ENCODE assay signal across 11 cellular contexts in genomic region chr17:10046259-10046658, GRCh38.
"Had no signal": no experiment of that assay in that cellular context is flagged by ENCODE, and none has a peak within 500 bp of the region (broad histone marks: within the 10 kb centered on the region; RNA-seq: fewer than 3 reads in every experiment).

No MANE protein-coding gene starts in this region.

- H3K36me3 ChIP-seq: tibial nerve had no signal

- H3K27ac Mint-ChIP-seq: activated naive CD4-positive, alpha-beta T cell treated with anti-CD3 and anti-CD28 coated beads, Interleukin-2, amount 10 ng/mL, durations not matched to agents 7 days and 5 days; activated T-helper 2 cell treated with anti-CD3 and anti-CD28 coated beads, Interferon-gamma antibody, Interleukin-2, Interleukin-4, amounts not matched to agents 10 μg/mL and 5 μg/mL and 100 μg/mL, durations not matched to agents 14 hours and 24 hours and 36 hours; nephron progenitor cell had no signal

- H3K36me3 Mint-ChIP-seq: activated naive CD4-positive, alpha-beta T cell treated with anti-CD3 and anti-CD28 coated beads, Interleukin-2, amount 10 ng/mL, durations not matched to agents 7 days and 5 days had no signal

- FAIRE-seq: TTC549 had no signal

- H3K27me3 ChIP-seq: tibial nerve had no signal

- H3K9me3 Mint-ChIP-seq: activated T-helper 2 cell treated with anti-CD3 and anti-CD28 coated beads, Interferon-gamma antibody, Interleukin-2, Interleukin-4, amounts not matched to agents 10 μg/mL and 5 μg/mL and 100 μg/mL, durations not matched to agents 14 hours and 24 hours and 36 hours; nephron progenitor cell had no signal

- H3K9me3 ChIP-seq: tibial nerve had no signal

- H3K4me3 Mint-ChIP-seq: activated naive CD4-positive, alpha-beta T cell treated with anti-CD3 and anti-CD28 coated beads, Interleukin-2, amount 10 ng/mL, durations not matched to agents 7 days and 5 days; nephron progenitor cell had no signal

- H3K4me1 Mint-ChIP-seq: activated naive CD4-positive, alpha-beta T cell treated with anti-CD3 and anti-CD28 coated beads, Interleukin-2, amount 10 ng/mL, durations not matched to agents 7 days and 5 days had no signal

- DNase-seq: activated naive CD4-positive, alpha-beta T cell treated with anti-CD3 and anti-CD28 coated beads, Interleukin-2, amount 10 ng/mL, durations not matched to agents 7 days and 5 days; central memory CD4-positive, alpha-beta T cell; cortex of kidney; mammary epithelial cell; nephron progenitor cell; stimulated activated CD4-positive, alpha-beta T cell treated with anti-CD3 and anti-CD28 coated beads, Interleukin-15, amount 100 ng/mL, for 24 hours; stimulated activated CD4-positive, alpha-beta T cell treated with anti-CD3 and anti-CD28 coated beads, Interleukin-4, amount 100 ng/mL, for 24 hours; T-helper 2 cell had no signal

- H3K4me3 ChIP-seq: tibial nerve had no signal
